13 cellular contexts compared by ENCODE assay signal in genomic region chr7:152924826-152925411, GRCh38.
DNase-seq lines count a peak whose midpoint lies in the region; ATAC-seq and TF ChIP-seq lines count a peak whose summit lies in the region.
"Had no signal": no experiment of that assay in that cellular context is flagged by ENCODE, and none has a peak within 500 bp of the region (broad histone marks: within the 10 kb centered on the region; RNA-seq: fewer than 3 reads in every experiment).

No MANE protein-coding gene starts in this region.

- no peaks in the 10 kb centered on the region for H3K79me2 ChIP-seq in SK-N-SH (ENCODE audit: insufficient read depth)
- no peaks in the 10 kb centered on the region for H3K79me2 ChIP-seq in neural cell (replicated peaks; ENCODE audit: insufficient read depth, low read length)

- TF ChIP-seq RAD21 in SK-N-SH (IDR thresholded peaks at IDR 0.05; ENCODE audit: low read length) (no peak), neural cell (conservative IDR thresholded peaks at IDR 0.05) (no peak)

- CTCF ChIA-PET in SK-N-SH (lab: Yijun Ruan, JAX) = interaction anchor here (0.6 to 2.1 kb wide), 6 partner anchors 22 to 1662 kb away, joined by 3 to 7 read pairs (median 4); no protein-coding TSS in a partner anchor

- H3K9ac ChIP-seq in SK-N-SH (no peak overlapping the region), neural cell (ENCODE audit: low read length) (no peak overlapping the region)

- H3K9me2 ChIP-seq in SK-N-SH (no peaks in the 10 kb centered on the region), neural cell (ENCODE audit: insufficient read depth, low read length) (no peaks in the 10 kb centered on the region)

- H3K36me3 ChIP-seq in SK-N-SH (replicated peaks in 1 of 2; ENCODE audit: control insufficient read depth in 1 of 2, insufficient read depth in 2 of 2, low read length in 1 of 2) (no peaks in the 10 kb centered on the region), neural cell (ENCODE audit: insufficient read depth, low read length) (no peaks in the 10 kb centered on the region), thoracic aorta (no peaks in the 10 kb centered on the region)

- H3K9me3 ChIP-seq in SK-N-SH (no peaks in the 10 kb centered on the region; the same call in 1 of the 2 replicates), right cardiac atrium (ENCODE audit: control insufficient read depth, low read length) (no peaks in the 10 kb centered on the region), neural cell (ENCODE audit: low read length) (no peaks in the 10 kb centered on the region), thoracic aorta (no peaks in the 10 kb centered on the region)

- H2AFZ ChIP-seq in SK-N-SH (ENCODE audit: low read depth) (no peak overlapping the region), neural cell (ENCODE audit: low read depth, low read length) (no peak overlapping the region)

- H4K20me1 ChIP-seq in SK-N-SH (ENCODE audit: insufficient read depth) = no peaks in the 10 kb centered on the region
- no peaks in the 10 kb centered on the region for H4K20me1 ChIP-seq in neural cell (ENCODE audit: insufficient read depth)

- TF ChIP-seq CTCF in SK-N-SH (IDR thresholded peaks at IDR 0.05) (no peak), neural cell (IDR thresholded peaks at IDR 0.05; ENCODE audit: poor library complexity, severe bottlenecking) (no peak), thoracic aorta (IDR thresholded peaks at IDR 0.05) (no peak)

- H3F3A ChIP-seq in SK-N-SH (replicated peaks; ENCODE audit: insufficient read depth) (no peaks in the 10 kb centered on the region), neural cell (ENCODE audit: insufficient read depth, low read length, poor library complexity, severe bottlenecking) (no peaks in the 10 kb centered on the region)

- H3K4me1 ChIP-seq in SK-N-SH (ENCODE audit: control insufficient read depth in 1 of 2, insufficient read depth in 2 of 2, low read depth in 1 of 2, low read length in 1 of 2) (peaks cover 0 to 12% of the 10 kb centered on the region in 2 experiments; a peak in 1 of 4 replicates), right cardiac atrium (ENCODE audit: control insufficient read depth, insufficient read depth, low read length) (no peaks in the 10 kb centered on the region), thoracic aorta (ENCODE audit: control insufficient read depth in 1 of 2, low read depth in 2 of 2) (no peaks in the 10 kb centered on the region)

- 65% methylated on average over 31 of the region's 33 CpGs for WGBS in SK-N-SH (ENCODE audit: low lambda C conversion rate)
- WGBS in right cardiac atrium = 23% methylated on average over 33 of the region's 33 CpGs

- H3K4me3 ChIP-seq in SK-N-SH (ENCODE audit: low read depth in 2 of 2, low read length in 1 of 2) (no peak overlapping the region), right cardiac atrium (ENCODE audit: low read length) (peak overlapping the region; percentile 33), neural cell (ENCODE audit: low read length) (peak overlapping the region; percentile 58), thoracic aorta (peak overlapping the region; percentile 42)

- H3K27ac ChIP-seq in SK-N-SH (ENCODE audit: low read depth in 2 of 2, low read length in 1 of 2) = no peak overlapping the region
- no peak overlapping the region for H3K27ac ChIP-seq in right cardiac atrium (ENCODE audit: low read length)
- H3K27ac ChIP-seq in neural cell (ENCODE audit: low read length) = no peak overlapping the region
- H3K27ac ChIP-seq in thoracic aorta = no peak overlapping the region
- H3K27ac ChIP-seq: 22Rv1 had no signal

- ATAC-seq in SK-N-SH treated with all-trans-retinoic acid at 6 μM for 48 hours (no peak), right cardiac atrium (no peak), thoracic aorta (ENCODE audit: insufficient number of reproducible peaks, low FRiP score, low read depth) (no peak), HG02973 (IDR thresholded peaks at IDR 0.05; ENCODE audit: unreplicated experiment) (no peak)
- ATAC-seq: activated CD4-positive, alpha-beta T cell treated with anti-CD3 and anti-CD28 coated beads for 36 hours had no signal

- DNase-seq in SK-N-SH (peak; percentile 44), right cardiac atrium (no peak), thoracic aorta (ENCODE audit: low spot score) (no peak), AG08395 (ENCODE audit: low spot score) (no peak)
- DNase-seq in NK-92 treated with Interleukin-12 subunit alpha and Interleukin-12 subunit beta, amount 100 ng/mL, for 24 hours (lab: John Stamatoyannopoulos, UW) = no peak
- DNase-seq: activated CD4-positive, alpha-beta T cell treated with anti-CD3 and anti-CD28 coated beads for 36 hours; CD8-positive, alpha-beta memory T cell; NCI-H345; T-helper 1 cell had no signal

- no peaks in the 10 kb centered on the region for H3K27me3 ChIP-seq in SK-N-SH (ENCODE audit: insufficient read depth)
- H3K27me3 ChIP-seq in right cardiac atrium (ENCODE audit: control insufficient read depth, insufficient read depth) = no peaks in the 10 kb centered on the region
- peaks cover 20% of the 10 kb centered on the region for H3K27me3 ChIP-seq in neural cell (ENCODE audit: insufficient read depth, low read depth, low read length)
- H3K27me3 ChIP-seq in thoracic aorta (replicated peaks; ENCODE audit: insufficient read depth) = no peaks in the 10 kb centered on the region

- H3K4me2 ChIP-seq in SK-N-SH (no peak overlapping the region), neural cell (ENCODE audit: low read length) (no peak overlapping the region)

- TF ChIP-seq EP300 in SK-N-SH (IDR thresholded peaks at IDR 0.05; ENCODE audit: borderline replicate concordance in 1 of 2, low read depth in 1 of 2, low read length in 1 of 2) = no peak
- no peak for TF ChIP-seq EP300 in neural cell (conservative IDR thresholded peaks at IDR 0.05; ENCODE audit: poor library complexity, severe bottlenecking)

- POLR2A ChIA-PET in SK-N-SH (lab: Yijun Ruan, JAX) = no interaction called here

- intact Hi-C loops in right cardiac atrium (cut with DNase I) = no loop called here

TF ChIP-seq in SK-N-SH, 30 proteins besides CTCF, POLR2A, EP300 and RAD21 (continues in another document):
- TF ChIP-seq SMC3 (IDR thresholded peaks at IDR 0.05; ENCODE audit: low read depth, low read length) (no peak), PBX3 (IDR thresholded peaks at IDR 0.05) (no peak), NRF1 (IDR thresholded peaks at IDR 0.05; ENCODE audit: low read depth, low read length) (no peak), MAX (IDR thresholded peaks at IDR 0.05; ENCODE audit: low read depth) (no peak), GABPA (IDR thresholded peaks at IDR 0.05; ENCODE audit: low read depth) (no peak), EZH2phosphoT487 (IDR thresholded peaks at IDR 0.05; ENCODE audit: borderline replicate concordance, low read depth) (no peak)

TF ChIP-seq in SK-N-SH treated with all-trans-retinoic acid at 6 μM for 48 hours, 23 proteins besides CTCF, POLR2A, EP300 and RAD21:
- no peak for TF ChIP-seq CSRNP3 (CRISPR knock-in tag; IDR thresholded peaks at IDR 0.05)
- TF ChIP-seq ZNF8 (CRISPR knock-in tag; IDR thresholded peaks at IDR 0.05) = no peak
- TF ChIP-seq ZC3H10 (CRISPR knock-in tag; IDR thresholded peaks at IDR 0.05) = no peak
- TF ChIP-seq TOX (CRISPR knock-in tag; IDR thresholded peaks at IDR 0.05; ENCODE audit: borderline replicate concordance) = no peak
- no peak for TF ChIP-seq ESRRG (CRISPR knock-in tag; IDR thresholded peaks at IDR 0.05)
- no peak for TF ChIP-seq ZNF70 (CRISPR knock-in tag; IDR thresholded peaks at IDR 0.05)

TF ChIP-seq in neural cell, 6 proteins besides CTCF, POLR2A, EP300 and RAD21:
- TF ChIP-seq EZH2 (IDR thresholded peaks at IDR 0.05; ENCODE audit: borderline replicate concordance, insufficient read depth, low read length, poor library complexity, severe bottlenecking) (no peak), SMC3 (conservative IDR thresholded peaks at IDR 0.05; ENCODE audit: poor library complexity) (no peak), POLR2AphosphoS5 (IDR thresholded peaks at IDR 0.05) (no peak), TAF1 (IDR thresholded peaks at IDR 0.05; ENCODE audit: low read depth) (no peak), MXI1 (conservative IDR thresholded peaks at IDR 0.05; ENCODE audit: poor library complexity, severe bottlenecking) (no peak), REST (IDR thresholded peaks at IDR 0.05; ENCODE audit: borderline replicate concordance) (no peak)

Comparison
In these comparisons a context has a peak if more than half of its experiments do, and no peak if none do; other contexts are left out.
1. H3K4me3 ChIP-seq: peak in right cardiac atrium (single experiment), neural cell (single experiment) and thoracic aorta (single experiment); none in SK-N-SH (0 of 2).